In the genomic region with DNA sequence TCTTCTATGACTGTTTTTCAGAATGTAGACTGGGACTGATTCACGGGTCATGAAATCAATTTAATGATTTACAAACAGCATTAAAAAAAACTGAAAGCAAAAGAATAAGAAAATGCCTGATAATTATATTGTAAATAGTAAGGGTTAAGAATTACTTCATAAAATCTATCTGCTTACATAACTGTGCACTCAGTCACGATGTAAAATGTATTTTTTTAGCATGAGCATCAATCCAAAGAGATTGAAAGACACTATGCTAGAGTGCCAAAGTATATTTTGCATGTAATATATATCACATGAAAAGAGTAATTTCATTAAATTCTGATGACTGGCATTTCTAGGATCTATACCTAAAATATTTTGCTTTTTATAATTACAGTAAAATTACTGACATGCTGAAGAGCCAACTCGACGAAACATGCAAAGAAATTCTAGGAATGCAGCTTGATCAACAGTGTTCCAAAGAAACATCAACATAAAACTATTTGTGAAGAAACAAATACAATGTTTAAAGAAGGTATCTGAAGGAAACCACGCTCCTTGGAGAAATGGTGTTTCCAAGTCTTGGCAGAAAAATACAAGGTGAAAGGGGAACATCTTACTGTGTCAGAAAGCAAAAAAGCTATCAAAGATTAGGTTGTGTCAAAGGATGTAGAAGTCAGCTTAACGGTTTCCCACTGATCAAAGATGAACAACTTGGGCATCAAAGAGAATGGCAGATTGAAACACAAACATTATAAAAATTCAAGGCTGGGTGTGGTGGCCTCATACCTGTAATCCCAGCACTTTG, we compare ENCODE assay signal across 14 cellular contexts. TPM values are rescaled to one million over a fixed set of nuclear protein-coding genes. Genes with fewer than 3 reads are reported as not detected.
A peak's percentile ranks its signal among the peaks of the same experiment; 100 is the strongest.
DNase-seq lines count a peak whose midpoint lies in the region; ATAC-seq and TF ChIP-seq lines count a peak whose summit lies in the region.
"Had no signal": no experiment of that assay in that cellular context is flagged by ENCODE, and none has a peak within 500 bp of the region (broad histone marks: within the 10 kb centered on the region; RNA-seq: fewer than 3 reads in every experiment).

No MANE protein-coding gene starts in this region.

- CTCF ChIA-PET in activated CD4-positive, alpha-beta T cell treated with anti-CD3 and anti-CD28 coated beads, Interleukin-2, amount 10 ng/mL, durations not matched to agents 7 days and 5 days (lab: Charles Lee): interaction anchor here (0.6 to 2.9 kb wide), 7 partner anchors 11 to 601 kb away, joined by 3 to 9 read pairs (median 3); no protein-coding TSS in a partner anchor

- no peak for ATAC-seq in central memory CD8-positive, alpha-beta T cell (replicated peaks; ENCODE audit: extremely low read depth, poor library complexity, severe bottlenecking)
- ATAC-seq in GM21825 (IDR thresholded peaks at IDR 0.05; ENCODE audit: unreplicated experiment) (no peak), HG02623 (IDR thresholded peaks at IDR 0.05; ENCODE audit: unreplicated experiment) (no peak)
- ATAC-seq: HCT116, left lung had no signal

- H3K4me1 Mint-ChIP-seq in activated CD4-positive, alpha-beta T cell treated with anti-CD3 and anti-CD28 coated beads, Interleukin-2, amount 10 ng/mL, durations not matched to agents 7 days and 5 days: peaks cover 27% of the 10 kb centered on the region
- H3K4me1 Mint-ChIP-seq in central memory CD8-positive, alpha-beta T cell: no peaks in the 10 kb centered on the region
- H3K4me1 Mint-ChIP-seq in osteocyte (ENCODE audit: unreplicated experiment): peaks cover 70% of the 10 kb centered on the region

- no peaks in the 10 kb centered on the region for H3K27me3 Mint-ChIP-seq in activated CD4-positive, alpha-beta T cell treated with anti-CD3 and anti-CD28 coated beads, Interleukin-2, amount 10 ng/mL, durations not matched to agents 7 days and 5 days
- H3K27me3 Mint-ChIP-seq in central memory CD8-positive, alpha-beta T cell: no peaks in the 10 kb centered on the region
- no peaks in the 10 kb centered on the region for H3K27me3 Mint-ChIP-seq in osteocyte (ENCODE audit: unreplicated experiment)

- peaks cover 26% of the 10 kb centered on the region for H3K36me3 Mint-ChIP-seq in activated CD4-positive, alpha-beta T cell treated with anti-CD3 and anti-CD28 coated beads, Interleukin-2, amount 10 ng/mL, durations not matched to agents 7 days and 5 days (ENCODE audit: low read depth)
- no peaks in the 10 kb centered on the region for H3K36me3 Mint-ChIP-seq in central memory CD8-positive, alpha-beta T cell (ENCODE audit: insufficient read depth)
- no peaks in the 10 kb centered on the region for H3K36me3 Mint-ChIP-seq in osteocyte (ENCODE audit: unreplicated experiment)

- POLR2A ChIA-PET in activated CD4-positive, alpha-beta T cell treated with anti-CD3 and anti-CD28 coated beads, Interleukin-2, amount 10 ng/mL, durations not matched to agents 7 days and 5 days (lab: Charles Lee): no interaction called here

- H3K4me3 Mint-ChIP-seq in activated CD4-positive, alpha-beta T cell treated with anti-CD3 and anti-CD28 coated beads, Interleukin-2, amount 10 ng/mL, durations not matched to agents 7 days and 5 days: peak overlapping the region; percentile 30
- no peak overlapping the region for H3K4me3 Mint-ChIP-seq in central memory CD8-positive, alpha-beta T cell
- H3K4me3 Mint-ChIP-seq in osteocyte (ENCODE audit: unreplicated experiment): peak overlapping the region; percentile 36

- DNase-seq in activated CD4-positive, alpha-beta T cell treated with anti-CD3 and anti-CD28 coated beads, Interleukin-2, amount 10 ng/mL, durations not matched to agents 7 days and 5 days: no peak
- no peak for DNase-seq in activated CD4-positive, alpha-beta T cell treated with anti-CD3 and anti-CD28 coated beads for 4 hours
- DNase-seq in M059J (ENCODE audit: low read depth) (peak; percentile 21), osteocyte (ENCODE audit: extremely low spot score, unreplicated experiment) (no peak), NCI-H2107 treated with DMSO at 0.1 percent for 48 hours (lab: John Stamatoyannopoulos, UW; ENCODE audit: unreplicated experiment) (no peak)
- DNase-seq in central memory CD8-positive, alpha-beta T cell (ENCODE audit: low spot score in 2 of 2): no peak
- DNase-seq: dermis blood vessel endothelial cell; left lung; NCI-H1105 treated with DMSO at 0.1 percent for 48 hours; NCI-H526 treated with DMSO at 0.1 percent for 48 hours; stimulated activated CD4-positive, alpha-beta T cell treated with anti-CD3 and anti-CD28 coated beads, Interleukin-12 subunit alpha, Interleukin-12 subunit beta, amount 100 ng/mL, for 4 hours had no signal

- H3K27ac Mint-ChIP-seq in activated CD4-positive, alpha-beta T cell treated with anti-CD3 and anti-CD28 coated beads, Interleukin-2, amount 10 ng/mL, durations not matched to agents 7 days and 5 days: peak overlapping the region; percentile 74
- H3K27ac Mint-ChIP-seq in central memory CD8-positive, alpha-beta T cell (ENCODE audit: low read depth): peak overlapping the region; percentile 35
- H3K27ac Mint-ChIP-seq in osteocyte (ENCODE audit: unreplicated experiment): peak overlapping the region; percentile 92

- no peaks in the 10 kb centered on the region for H3K9me3 Mint-ChIP-seq in activated CD4-positive, alpha-beta T cell treated with anti-CD3 and anti-CD28 coated beads, Interleukin-2, amount 10 ng/mL, durations not matched to agents 7 days and 5 days
- no peaks in the 10 kb centered on the region for H3K9me3 Mint-ChIP-seq in central memory CD8-positive, alpha-beta T cell
- H3K9me3 Mint-ChIP-seq in osteocyte (ENCODE audit: unreplicated experiment): no peaks in the 10 kb centered on the region

- no peak for TF ChIP-seq CTCF in osteocyte (IDR thresholded peaks at IDR 0.05)

RNA-seq across cellular contexts. Expression of gene RTKN2, which starts 35.0 kb away (rescaled TPM):
- 1 to 10 TPM; 8.5 to 8.8 TPM for total RNA-seq in activated CD4-positive, alpha-beta T cell treated with anti-CD3 and anti-CD28 coated beads, Interleukin-2, amount 10 ng/mL, durations not matched to agents 7 days and 5 days
- total RNA-seq in M059J (2014; rRNA removed; shearing (Covaris generic)): 7.9 and 8.4 TPM in 2 replicates
- 1.9 and 2.4 TPM in 2 replicates for total RNA-seq in osteocyte

Comparison
In these comparisons a context has a peak if more than half of its experiments do, and no peak if none do; other contexts are left out.
1. H3K27ac Mint-ChIP-seq: peak in every context shown above with its lines; median percentile 92 in osteocyte; 74 in activated CD4-positive, alpha-beta T cell treated with anti-CD3 and anti-CD28 coated beads, Interleukin-2, amount 10 ng/mL, durations not matched to agents 7 days and 5 days; 35 in central memory CD8-positive, alpha-beta T cell.